In genomic region chr17:46193626-46194392, GRCh38 we compare ENCODE assay signal across 1 cellular context.
A peak's percentile ranks its signal among the peaks of the same experiment; 100 is the strongest.
TF ChIP-seq lines count a peak whose summit lies in the region.

No MANE protein-coding gene starts in this region.

TF ChIP-seq in HEK293, 187 proteins besides CTCF, POLR2A, EP300 and RAD21 (continued from another document and continues in another):
- TF ChIP-seq WT1 (tag by site-specific recombination; IDR thresholded peaks at IDR 0.05) = peak; percentile 43; the same call in 1 of the 2 replicates
- TF ChIP-seq, protein P1, sequence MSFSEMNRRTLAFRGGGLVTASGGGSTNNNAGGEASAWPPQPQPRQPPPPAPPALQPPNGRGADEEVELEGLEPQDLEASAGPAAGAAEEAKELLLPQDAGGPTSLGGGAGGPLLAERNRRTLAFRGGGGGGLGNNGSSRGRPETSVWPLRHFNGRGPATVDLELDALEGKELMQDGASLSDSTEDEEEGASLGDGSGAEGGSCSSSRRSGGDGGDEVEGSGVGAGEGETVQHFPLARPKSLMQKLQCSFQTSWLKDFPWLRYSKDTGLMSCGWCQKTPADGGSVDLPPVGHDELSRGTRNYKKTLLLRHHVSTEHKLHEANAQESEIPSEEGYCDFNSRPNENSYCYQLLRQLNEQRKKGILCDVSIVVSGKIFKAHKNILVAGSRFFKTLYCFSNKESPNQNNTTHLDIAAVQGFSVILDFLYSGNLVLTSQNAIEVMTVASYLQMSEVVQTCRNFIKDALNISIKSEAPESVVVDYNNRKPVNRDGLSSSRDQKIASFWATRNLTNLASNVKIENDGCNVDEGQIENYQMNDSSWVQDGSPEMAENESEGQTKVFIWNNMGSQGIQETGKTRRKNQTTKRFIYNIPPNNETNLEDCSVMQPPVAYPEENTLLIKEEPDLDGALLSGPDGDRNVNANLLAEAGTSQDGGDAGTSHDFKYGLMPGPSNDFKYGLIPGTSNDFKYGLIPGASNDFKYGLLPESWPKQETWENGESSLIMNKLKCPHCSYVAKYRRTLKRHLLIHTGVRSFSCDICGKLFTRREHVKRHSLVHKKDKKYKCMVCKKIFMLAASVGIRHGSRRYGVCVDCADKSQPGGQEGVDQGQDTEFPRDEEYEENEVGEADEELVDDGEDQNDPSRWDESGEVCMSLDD (tag by site-specific recombination; IDR thresholded peaks at IDR 0.05) = no peak
- no peak for TF ChIP-seq ZNF404 (tag by site-specific recombination; IDR thresholded peaks at IDR 0.05)
- TF ChIP-seq ZNF558 (tag by site-specific recombination; IDR thresholded peaks at IDR 0.05) = no peak
- no peak for TF ChIP-seq ZNF555 (tag by site-specific recombination; conservative IDR thresholded peaks at IDR 0.05)
- peak; percentile 65 for TF ChIP-seq KLF1 (tag by site-specific recombination; IDR thresholded peaks at IDR 0.05)
- peak; percentile 64 for TF ChIP-seq ZNF133 (tag by site-specific recombination; IDR thresholded peaks at IDR 0.05)
- TF ChIP-seq ZNF561 (tag by site-specific recombination; IDR thresholded peaks at IDR 0.05; ENCODE audit: borderline replicate concordance) = peak; percentile 36; the same call in 1 of the 2 replicates
- no peak for TF ChIP-seq SCRT1 (tag by site-specific recombination; IDR thresholded peaks at IDR 0.05; ENCODE audit: borderline replicate concordance)
- TF ChIP-seq SP2 (tag by site-specific recombination; IDR thresholded peaks at IDR 0.05) = peak; percentile 78
- TF ChIP-seq, protein P2, sequence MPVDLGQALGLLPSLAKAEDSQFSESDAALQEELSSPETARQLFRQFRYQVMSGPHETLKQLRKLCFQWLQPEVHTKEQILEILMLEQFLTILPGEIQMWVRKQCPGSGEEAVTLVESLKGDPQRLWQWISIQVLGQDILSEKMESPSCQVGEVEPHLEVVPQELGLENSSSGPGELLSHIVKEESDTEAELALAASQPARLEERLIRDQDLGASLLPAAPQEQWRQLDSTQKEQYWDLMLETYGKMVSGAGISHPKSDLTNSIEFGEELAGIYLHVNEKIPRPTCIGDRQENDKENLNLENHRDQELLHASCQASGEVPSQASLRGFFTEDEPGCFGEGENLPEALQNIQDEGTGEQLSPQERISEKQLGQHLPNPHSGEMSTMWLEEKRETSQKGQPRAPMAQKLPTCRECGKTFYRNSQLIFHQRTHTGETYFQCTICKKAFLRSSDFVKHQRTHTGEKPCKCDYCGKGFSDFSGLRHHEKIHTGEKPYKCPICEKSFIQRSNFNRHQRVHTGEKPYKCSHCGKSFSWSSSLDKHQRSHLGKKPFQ (tag by site-specific recombination; IDR thresholded peaks at IDR 0.05) = no peak
- TF ChIP-seq SP3 (tag by site-specific recombination; IDR thresholded peaks at IDR 0.05) = no peak; the same call in none of the 2 replicates
- no peak for TF ChIP-seq MEIS1 (CRISPR knock-in tag; IDR thresholded peaks at IDR 0.05; ENCODE audit: borderline replicate concordance)
- TF ChIP-seq, protein P3, sequence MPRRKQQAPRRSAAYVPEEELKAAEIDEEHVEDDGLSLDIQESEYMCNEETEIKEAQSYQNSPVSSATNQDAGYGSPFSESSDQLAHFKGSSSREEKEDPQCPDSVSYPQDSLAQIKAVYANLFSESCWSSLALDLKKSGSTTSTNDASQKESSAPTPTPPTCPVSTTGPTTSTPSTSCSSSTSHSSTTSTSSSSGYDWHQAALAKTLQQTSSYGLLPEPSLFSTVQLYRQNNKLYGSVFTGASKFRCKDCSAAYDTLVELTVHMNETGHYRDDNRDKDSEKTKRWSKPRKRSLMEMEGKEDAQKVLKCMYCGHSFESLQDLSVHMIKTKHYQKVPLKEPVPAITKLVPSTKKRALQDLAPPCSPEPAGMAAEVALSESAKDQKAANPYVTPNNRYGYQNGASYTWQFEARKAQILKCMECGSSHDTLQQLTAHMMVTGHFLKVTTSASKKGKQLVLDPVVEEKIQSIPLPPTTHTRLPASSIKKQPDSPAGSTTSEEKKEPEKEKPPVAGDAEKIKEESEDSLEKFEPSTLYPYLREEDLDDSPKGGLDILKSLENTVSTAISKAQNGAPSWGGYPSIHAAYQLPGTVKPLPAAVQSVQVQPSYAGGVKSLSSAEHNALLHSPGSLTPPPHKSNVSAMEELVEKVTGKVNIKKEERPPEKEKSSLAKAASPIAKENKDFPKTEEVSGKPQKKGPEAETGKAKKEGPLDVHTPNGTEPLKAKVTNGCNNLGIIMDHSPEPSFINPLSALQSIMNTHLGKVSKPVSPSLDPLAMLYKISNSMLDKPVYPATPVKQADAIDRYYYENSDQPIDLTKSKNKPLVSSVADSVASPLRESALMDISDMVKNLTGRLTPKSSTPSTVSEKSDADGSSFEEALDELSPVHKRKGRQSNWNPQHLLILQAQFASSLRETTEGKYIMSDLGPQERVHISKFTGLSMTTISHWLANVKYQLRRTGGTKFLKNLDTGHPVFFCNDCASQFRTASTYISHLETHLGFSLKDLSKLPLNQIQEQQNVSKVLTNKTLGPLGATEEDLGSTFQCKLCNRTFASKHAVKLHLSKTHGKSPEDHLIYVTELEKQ (tag by site-specific recombination; IDR thresholded peaks at IDR 0.05; ENCODE audit: borderline replicate concordance) = no peak
- no peak for TF ChIP-seq RBAK (tag by site-specific recombination; IDR thresholded peaks at IDR 0.05)
- no peak for TF ChIP-seq ZNF747 (tag by site-specific recombination; IDR thresholded peaks at IDR 0.05)
- TF ChIP-seq PRDM1 (tag by site-specific recombination; IDR thresholded peaks at IDR 0.05) = no peak
- TF ChIP-seq FEZF1 (tag by site-specific recombination; IDR thresholded peaks at IDR 0.05) = peak; percentile 28; the same call in 1 of the 2 replicates
- no peak for TF ChIP-seq ZNF670 (tag by site-specific recombination; IDR thresholded peaks at IDR 0.05; ENCODE audit: low read depth)
- TF ChIP-seq ZFP37 (tag by site-specific recombination; IDR thresholded peaks at IDR 0.05) = 0 out of 2 replicates have a peak, but pooled peaks have one; percentile 26
- TF ChIP-seq ZNF302 (tag by site-specific recombination; IDR thresholded peaks at IDR 0.05; ENCODE audit: low read depth) = no peak
- TF ChIP-seq ZNF610 (tag by site-specific recombination; IDR thresholded peaks at IDR 0.05; ENCODE audit: borderline replicate concordance) = peak; percentile 42; the same call in 1 of the 2 replicates
- peak; percentile 67; the same call in 1 of the 2 replicates for TF ChIP-seq SP7 (tag by site-specific recombination; IDR thresholded peaks at IDR 0.05)
- TF ChIP-seq, protein P4, sequence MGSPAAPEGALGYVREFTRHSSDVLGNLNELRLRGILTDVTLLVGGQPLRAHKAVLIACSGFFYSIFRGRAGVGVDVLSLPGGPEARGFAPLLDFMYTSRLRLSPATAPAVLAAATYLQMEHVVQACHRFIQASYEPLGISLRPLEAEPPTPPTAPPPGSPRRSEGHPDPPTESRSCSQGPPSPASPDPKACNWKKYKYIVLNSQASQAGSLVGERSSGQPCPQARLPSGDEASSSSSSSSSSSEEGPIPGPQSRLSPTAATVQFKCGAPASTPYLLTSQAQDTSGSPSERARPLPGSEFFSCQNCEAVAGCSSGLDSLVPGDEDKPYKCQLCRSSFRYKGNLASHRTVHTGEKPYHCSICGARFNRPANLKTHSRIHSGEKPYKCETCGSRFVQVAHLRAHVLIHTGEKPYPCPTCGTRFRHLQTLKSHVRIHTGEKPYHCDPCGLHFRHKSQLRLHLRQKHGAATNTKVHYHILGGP (tag by site-specific recombination; IDR thresholded peaks at IDR 0.05) = no peak
- peak; percentile 80 for TF ChIP-seq ZXDB (tag by site-specific recombination; IDR thresholded peaks at IDR 0.05)
- no peak for TF ChIP-seq ZNF513 (tag by site-specific recombination; IDR thresholded peaks at IDR 0.05)
- TF ChIP-seq ZNF639 (tag by site-specific recombination; IDR thresholded peaks at IDR 0.05) = no peak
- TF ChIP-seq ZNF777 (tag by site-specific recombination; IDR thresholded peaks at IDR 0.05; ENCODE audit: borderline replicate concordance) = peak; percentile 86; the same call in 1 of the 2 replicates
- no peak for TF ChIP-seq ZNF843 (tag by site-specific recombination; IDR thresholded peaks at IDR 0.05)
- TF ChIP-seq, protein P5, sequence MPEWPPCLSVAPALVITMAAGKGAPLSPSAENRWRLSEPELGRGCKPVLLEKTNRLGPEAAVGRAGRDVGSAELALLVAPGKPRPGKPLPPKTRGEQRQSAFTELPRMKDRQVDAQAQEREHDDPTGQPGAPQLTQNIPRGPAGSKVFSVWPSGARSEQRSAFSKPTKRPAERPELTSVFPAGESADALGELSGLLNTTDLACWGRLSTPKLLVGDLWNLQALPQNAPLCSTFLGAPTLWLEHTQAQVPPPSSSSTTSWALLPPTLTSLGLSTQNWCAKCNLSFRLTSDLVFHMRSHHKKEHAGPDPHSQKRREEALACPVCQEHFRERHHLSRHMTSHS (tag by site-specific recombination; IDR thresholded peaks at IDR 0.05) = no peak
- no peak for TF ChIP-seq ZNF221 (tag by site-specific recombination; IDR thresholded peaks at IDR 0.05; ENCODE audit: borderline replicate concordance)
- TF ChIP-seq MZF1 (tag by site-specific recombination; IDR thresholded peaks at IDR 0.05; ENCODE audit: borderline replicate concordance) = no peak
- TF ChIP-seq ZNF596 (tag by site-specific recombination; IDR thresholded peaks at IDR 0.05) = no peak
- TF ChIP-seq ZNF473 (tag by site-specific recombination; IDR thresholded peaks at IDR 0.05) = no peak
- TF ChIP-seq ZNF398 (tag by site-specific recombination; IDR thresholded peaks at IDR 0.05) = no peak
- TF ChIP-seq, protein P6, sequence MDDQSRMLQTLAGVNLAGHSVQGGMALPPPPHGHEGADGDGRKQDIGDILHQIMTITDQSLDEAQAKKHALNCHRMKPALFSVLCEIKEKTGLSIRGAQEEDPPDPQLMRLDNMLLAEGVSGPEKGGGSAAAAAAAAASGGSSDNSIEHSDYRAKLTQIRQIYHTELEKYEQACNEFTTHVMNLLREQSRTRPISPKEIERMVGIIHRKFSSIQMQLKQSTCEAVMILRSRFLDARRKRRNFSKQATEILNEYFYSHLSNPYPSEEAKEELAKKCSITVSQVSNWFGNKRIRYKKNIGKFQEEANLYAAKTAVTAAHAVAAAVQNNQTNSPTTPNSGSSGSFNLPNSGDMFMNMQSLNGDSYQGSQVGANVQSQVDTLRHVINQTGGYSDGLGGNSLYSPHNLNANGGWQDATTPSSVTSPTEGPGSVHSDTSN (CRISPR knock-in tag; IDR thresholded peaks at IDR 0.05) = peak; percentile 82
- peak; percentile 58; the same call in 1 of the 2 replicates for TF ChIP-seq BCL11B (tag by site-specific recombination; IDR thresholded peaks at IDR 0.05; ENCODE audit: low read depth)
- no peak for TF ChIP-seq ZNF837 (tag by site-specific recombination; IDR thresholded peaks at IDR 0.05)
- 0 out of 2 replicates have a peak, but pooled peaks have one; percentile 12 for TF ChIP-seq BCL11A (tag by site-specific recombination; IDR thresholded peaks at IDR 0.05; ENCODE audit: low read depth)
- no peak for TF ChIP-seq ZFP41 (tag by site-specific recombination; IDR thresholded peaks at IDR 0.05; ENCODE audit: borderline replicate concordance)
- no peak for TF ChIP-seq ZFHX2 (tag by site-specific recombination; conservative IDR thresholded peaks at IDR 0.05)
- no peak for TF ChIP-seq ZNF623 (tag by site-specific recombination; IDR thresholded peaks at IDR 0.05)
- no peak for TF ChIP-seq SALL2 (tag by site-specific recombination; IDR thresholded peaks at IDR 0.05; ENCODE audit: borderline replicate concordance)
- no peak for TF ChIP-seq ZNF223 (tag by site-specific recombination; IDR thresholded peaks at IDR 0.05)
- TF ChIP-seq, protein P7, sequence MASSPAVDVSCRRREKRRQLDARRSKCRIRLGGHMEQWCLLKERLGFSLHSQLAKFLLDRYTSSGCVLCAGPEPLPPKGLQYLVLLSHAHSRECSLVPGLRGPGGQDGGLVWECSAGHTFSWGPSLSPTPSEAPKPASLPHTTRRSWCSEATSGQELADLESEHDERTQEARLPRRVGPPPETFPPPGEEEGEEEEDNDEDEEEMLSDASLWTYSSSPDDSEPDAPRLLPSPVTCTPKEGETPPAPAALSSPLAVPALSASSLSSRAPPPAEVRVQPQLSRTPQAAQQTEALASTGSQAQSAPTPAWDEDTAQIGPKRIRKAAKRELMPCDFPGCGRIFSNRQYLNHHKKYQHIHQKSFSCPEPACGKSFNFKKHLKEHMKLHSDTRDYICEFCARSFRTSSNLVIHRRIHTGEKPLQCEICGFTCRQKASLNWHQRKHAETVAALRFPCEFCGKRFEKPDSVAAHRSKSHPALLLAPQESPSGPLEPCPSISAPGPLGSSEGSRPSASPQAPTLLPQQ (tag by site-specific recombination; IDR thresholded peaks at IDR 0.05) = 0 out of 2 replicates have a peak, but pooled peaks have one; percentile 9
- no peak for TF ChIP-seq ZNF211 (tag by site-specific recombination; IDR thresholded peaks at IDR 0.05; ENCODE audit: low read depth)
